1 cellular context compared by ENCODE assay signal in genomic region chr4:67573193-67573592, GRCh38.
TF ChIP-seq lines count a peak whose summit lies in the region.

No MANE protein-coding gene starts in this region.

TF ChIP-seq in SK-N-SH treated with all-trans-retinoic acid at 6 μM for 48 hours, 23 proteins besides CTCF, POLR2A, EP300 and RAD21 (continued from another document):
- TF ChIP-seq CREB5 (CRISPR knock-in tag; IDR thresholded peaks at IDR 0.05; ENCODE audit: low read depth) = no peak
- no peak for TF ChIP-seq TSHZ2 (CRISPR knock-in tag; IDR thresholded peaks at IDR 0.05)
- no peak for TF ChIP-seq RARB (CRISPR knock-in tag; IDR thresholded peaks at IDR 0.05)
